ENCODE assay signal across 25 cellular contexts in the genomic region with DNA sequence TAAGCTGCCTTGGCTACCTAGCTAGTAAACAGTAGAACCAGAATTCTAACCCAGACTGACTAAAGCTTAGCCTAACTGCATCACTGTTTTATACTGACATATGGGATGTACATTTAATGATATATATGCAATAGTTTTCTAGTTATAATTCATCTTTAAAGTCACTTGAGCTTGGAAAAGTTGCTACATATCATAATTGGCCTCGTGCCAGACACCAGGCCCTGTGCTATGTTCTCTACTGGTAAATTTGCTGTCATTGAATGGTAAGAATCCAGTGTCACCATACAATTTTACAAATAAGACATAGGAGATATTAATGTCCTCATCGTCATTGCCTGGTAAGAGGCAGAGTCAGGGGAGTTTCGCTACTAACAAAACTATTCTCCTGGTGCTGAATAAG.
"Had no signal": no experiment of that assay in that cellular context is flagged by ENCODE, and none has a peak within 500 bp of the region (broad histone marks: within the 10 kb centered on the region; RNA-seq: fewer than 3 reads in every experiment).

No MANE protein-coding gene starts in this region.

- H3K27me3 Mint-ChIP-seq: activated B cell treated with CpG ODN at 0.5 μM for 24 hours; activated CD4-positive, alpha-beta T cell treated with anti-CD3 and anti-CD28 coated beads for 36 hours; activated T-cell treated with anti-CD3 and anti-CD28 coated beads, Interleukin-2, amount 50 U/mL, for 24 hours; activated T-helper 17 cell treated with anti-CD3 and anti-CD28 coated beads, Interleukin-2, amount 50 U/mL, for 72 hours; naive thymus-derived CD4-positive, alpha-beta T cell; stimulated activated naive B cell treated with anti-CD40 and anti-IgM and Interleukin-4, amounts not matched to agents 10 μg/mL and 1 μg/mL and 100 μg/mL, for 72 hours had no signal

- H3K9me3 Mint-ChIP-seq: activated B cell treated with CpG ODN at 0.5 μM for 24 hours; activated naive CD4-positive, alpha-beta T cell treated with anti-CD3 and anti-CD28 coated beads, Interleukin-2, amount 50 U/mL, for 72 hours; activated T-cell treated with anti-CD3 and anti-CD28 coated beads, Interleukin-2, amount 50 U/mL, for 24 hours; activated T-helper 17 cell treated with anti-CD3 and anti-CD28 coated beads, Interleukin-2, amount 50 U/mL, for 72 hours; naive thymus-derived CD4-positive, alpha-beta T cell; stimulated activated naive B cell treated with anti-CD40 and anti-IgM and Interleukin-4, amounts not matched to agents 10 μg/mL and 1 μg/mL and 100 μg/mL, for 72 hours had no signal

- H3K4me3 Mint-ChIP-seq: activated B cell treated with CpG ODN at 0.5 μM for 24 hours; activated CD4-positive, alpha-beta T cell treated with anti-CD3 and anti-CD28 coated beads for 36 hours; activated T-cell treated with anti-CD3 and anti-CD28 coated beads, Interleukin-2, amount 50 U/mL, for 24 hours; activated T-helper 17 cell treated with anti-CD3 and anti-CD28 coated beads, Interleukin-2, amount 50 U/mL, for 72 hours; naive thymus-derived CD4-positive, alpha-beta T cell; neural crest cell; stimulated activated naive B cell treated with anti-CD40 and anti-IgM and Interleukin-4, amounts not matched to agents 10 μg/mL and 1 μg/mL and 100 μg/mL, for 72 hours had no signal

- H3K4me1 Mint-ChIP-seq: activated B cell treated with CpG ODN at 0.5 μM for 24 hours; activated CD4-positive, alpha-beta T cell treated with anti-CD3 and anti-CD28 coated beads for 36 hours; activated T-helper 17 cell treated with anti-CD3 and anti-CD28 coated beads, Interleukin-2, amount 50 U/mL, for 72 hours; naive thymus-derived CD4-positive, alpha-beta T cell; stimulated activated naive B cell treated with anti-CD40 and anti-IgM and Interleukin-4, amounts not matched to agents 10 μg/mL and 1 μg/mL and 100 μg/mL, for 72 hours had no signal

- H3K9me3 ChIP-seq: adrenal gland, ascending aorta, left lung, transverse colon had no signal

- H3K27me3 ChIP-seq: adrenal gland, ascending aorta, brain microvascular endothelial cell, left lung, transverse colon had no signal

- H3K4me1 ChIP-seq: adrenal gland, ascending aorta, left lung had no signal

- H3K27ac Mint-ChIP-seq: activated B cell treated with CpG ODN at 0.5 μM for 24 hours; activated CD4-positive, alpha-beta T cell treated with anti-CD3 and anti-CD28 coated beads for 36 hours; activated naive CD4-positive, alpha-beta T cell treated with anti-CD3 and anti-CD28 coated beads, Interleukin-2, amount 50 U/mL, for 72 hours; activated T-cell treated with anti-CD3 and anti-CD28 coated beads, Interleukin-2, amount 50 U/mL, for 24 hours; activated T-helper 17 cell treated with anti-CD3 and anti-CD28 coated beads, Interleukin-2, amount 50 U/mL, for 72 hours; naive thymus-derived CD4-positive, alpha-beta T cell; stimulated activated naive B cell treated with anti-CD40 and anti-IgM and Interleukin-4, amounts not matched to agents 10 μg/mL and 1 μg/mL and 100 μg/mL, for 72 hours had no signal

- H3K27ac ChIP-seq: adrenal gland, ascending aorta, brain microvascular endothelial cell, left lung, transverse colon had no signal

- H3K36me3 ChIP-seq: adrenal gland, ascending aorta, brain microvascular endothelial cell, left lung, transverse colon had no signal

- DNase-seq: activated B cell treated with CpG ODN at 0.5 μM for 24 hours; activated CD4-positive, alpha-beta T cell treated with anti-CD3 and anti-CD28 coated beads for 36 hours; activated CD4-positive, alpha-beta T cell treated with anti-CD3 and anti-CD28 coated beads, Interleukin-2, amount 50 U/mL, for 4 hours; activated CD8-positive, alpha-beta memory T cell treated with anti-CD3 and anti-CD28 coated beads for 24 hours; activated CD8-positive, alpha-beta memory T cell treated with anti-CD3 and anti-CD28 coated beads, Interleukin-2, amount 50 U/mL, for 4 hours; activated T-cell treated with anti-CD3 and anti-CD28 coated beads, Interleukin-2, amount 50 U/mL, for 24 hours; brain microvascular endothelial cell; caudate nucleus; dermis blood vessel endothelial cell; effector memory CD4-positive, alpha-beta T cell; glutamatergic neuron; hippocampal formation; kidney glomerular epithelial cell; left lung; naive thymus-derived CD4-positive, alpha-beta T cell; small intestine; stimulated activated CD4-positive, alpha-beta T cell treated with anti-CD3 and anti-CD28 coated beads, Interleukin-2, amount 100 ng/mL, for 24 hours; stimulated activated naive B cell treated with anti-CD40 and anti-IgM and Interleukin-4, amounts not matched to agents 10 μg/mL and 1 μg/mL and 100 μg/mL, for 72 hours; transverse colon had no signal

- H3K4me3 ChIP-seq: adrenal gland, ascending aorta, left lung, lung, transverse colon had no signal
